ENCODE assay signal across 17 cellular contexts in the genomic region with DNA sequence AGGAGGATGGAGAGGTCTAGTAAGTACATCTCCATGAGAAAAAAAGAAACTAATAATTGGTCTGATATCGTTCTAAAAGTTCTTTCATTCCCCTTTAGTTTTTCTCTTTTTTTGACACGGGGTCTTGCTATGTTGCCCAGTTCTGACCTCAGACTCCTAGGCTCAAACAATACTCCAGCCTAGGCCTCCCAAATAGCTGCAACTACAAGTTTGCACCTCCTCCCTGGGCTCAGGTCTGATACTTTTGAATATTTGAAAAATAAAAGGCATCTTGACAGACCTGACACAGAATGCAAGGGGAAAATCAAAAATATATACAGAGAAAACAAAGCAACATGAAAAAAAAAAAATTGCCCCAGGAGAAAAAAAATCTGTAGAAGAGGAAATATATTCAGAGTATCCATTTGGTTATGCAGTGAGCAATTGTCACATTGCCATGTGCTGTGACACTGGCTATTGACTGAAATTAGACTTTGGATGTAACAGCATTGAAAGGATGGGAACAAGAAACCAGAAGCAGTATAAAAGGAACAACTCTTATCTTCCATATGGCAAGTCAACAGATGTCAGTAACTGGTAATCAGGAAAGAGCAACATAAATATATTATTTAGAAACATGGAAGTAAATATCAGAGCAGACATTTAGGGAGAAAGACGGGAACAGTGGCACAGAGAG.
A peak's percentile ranks its signal among the peaks of the same experiment; 100 is the strongest.
DNase-seq lines count a peak whose midpoint lies in the region; ATAC-seq and TF ChIP-seq lines count a peak whose summit lies in the region.
"Had no signal": no experiment of that assay in that cellular context is flagged by ENCODE, and none has a peak within 500 bp of the region (broad histone marks: within the 10 kb centered on the region; RNA-seq: fewer than 3 reads in every experiment).

No MANE protein-coding gene starts in this region.

- BruUV-seq in Calu3 (replicated peaks; lab: Mats Ljungman, UMichigan): no TSS peak

- DNase-seq in Calu3 (no peak), mesothelial cell of epicardium (ENCODE audit: low spot score in 2 of 2, unreplicated experiment in 2 of 2) (no peak), DMS53 treated with DMSO at 0.1 percent for 48 hours (lab: John Stamatoyannopoulos, UW; ENCODE audit: unreplicated experiment) (no peak)
- DNase-seq in activated CD4-positive, CD25-positive, alpha-beta regulatory T cell (lab: John Stamatoyannopoulos, UW): no peak
- DNase-seq: CD4-positive, CD25-positive, alpha-beta regulatory T cell; COR-L47; DMS153; GOT3; NCI-H1105 treated with DMSO at 0.1 percent for 48 hours; NCI-H526; Right ventricle myocardium superior; T-helper 1 cell had no signal

- no peaks in the 10 kb centered on the region for H3K36me3 Mint-ChIP-seq in Calu3 (ENCODE audit: insufficient read depth, unreplicated experiment)
- peaks cover 3% of the 10 kb centered on the region for H3K36me3 Mint-ChIP-seq in mesothelial cell of epicardium
- H3K36me3 Mint-ChIP-seq: CD4-positive, CD25-positive, alpha-beta regulatory T cell had no signal

- H3K27me3 ChIP-seq in ACC112 (ENCODE audit: insufficient read depth, low read length): no peaks in the 10 kb centered on the region

- H3K27me3 Mint-ChIP-seq in Calu3 (ENCODE audit: unreplicated experiment) (no peaks in the 10 kb centered on the region), mesothelial cell of epicardium (ENCODE audit: low read depth) (no peaks in the 10 kb centered on the region)
- H3K27me3 Mint-ChIP-seq: B cell; CD4-positive, CD25-positive, alpha-beta regulatory T cell had no signal

- H3K4me3 Mint-ChIP-seq in Calu3 (ENCODE audit: low read depth, unreplicated experiment): peak overlapping the region; percentile 21
- H3K4me3 Mint-ChIP-seq in mesothelial cell of epicardium: no peak overlapping the region
- H3K4me3 Mint-ChIP-seq: B cell; CD4-positive, CD25-positive, alpha-beta regulatory T cell had no signal

- no peak overlapping the region for H3K4me3 ChIP-seq in ACC112 (ENCODE audit: low read depth, low read length)
- H3K4me3 ChIP-seq: GM12878 had no signal

- TF ChIP-seq CTCF in Calu3 (IDR thresholded peaks at IDR 0.05; ENCODE audit: unreplicated experiment) (no peak), VCaP (conservative IDR thresholded peaks at IDR 0.05) (no peak), mesothelial cell of epicardium (IDR thresholded peaks at IDR 0.05; ENCODE audit: unreplicated experiment) (no peak)

- intact Hi-C loops in Calu3 (cut with micrococcal nuclease; ENCODE audit: unreplicated experiment): loop anchor here (5.0 kb wide), 1 partner anchor 231 kb away; no protein-coding TSS in a partner anchor

- no peak overlapping the region for H2AFZ ChIP-seq in ACC112 (ENCODE audit: low read length, unreplicated experiment)

- H3K79me2 ChIP-seq in ACC112 (ENCODE audit: control insufficient read depth, insufficient read depth, low read length, unreplicated experiment): no peaks in the 10 kb centered on the region

- H3K4me1 Mint-ChIP-seq in Calu3 (ENCODE audit: low read depth, unreplicated experiment) (peaks cover 60% of the 10 kb centered on the region), mesothelial cell of epicardium (peaks cover 26% of the 10 kb centered on the region)
- H3K4me1 Mint-ChIP-seq: B cell; CD4-positive, CD25-positive, alpha-beta regulatory T cell had no signal

- peaks cover 29% of the 10 kb centered on the region for H3K4me1 ChIP-seq in ACC112 (ENCODE audit: control insufficient read depth, insufficient read depth, low read length, unreplicated experiment)

- no peaks in the 10 kb centered on the region for H3K36me3 ChIP-seq in ACC112 (ENCODE audit: insufficient read depth, low read length)

- no peak for ATAC-seq in GM18858 (IDR thresholded peaks at IDR 0.05; ENCODE audit: unreplicated experiment)

- CTCF ChIA-PET in Calu3 (lab: Charles Lee): no interaction called here

- peak overlapping the region; percentile 2; the same call in 1 of the 2 replicates for H3K27ac ChIP-seq in ACC112 (ENCODE audit: low read depth, low read length)
- H3K27ac ChIP-seq in VCaP: 0 out of 2 replicates have a peak overlapping the region, but pooled peaks have one; percentile 0

- H3K9me3 Mint-ChIP-seq in Calu3 (ENCODE audit: low read depth, unreplicated experiment) (no peaks in the 10 kb centered on the region), mesothelial cell of epicardium (no peaks in the 10 kb centered on the region)
- H3K9me3 Mint-ChIP-seq: CD4-positive, CD25-positive, alpha-beta regulatory T cell had no signal

- peak overlapping the region; percentile 5 for H3K27ac Mint-ChIP-seq in Calu3 (ENCODE audit: unreplicated experiment)
- peak overlapping the region; percentile 32 for H3K27ac Mint-ChIP-seq in mesothelial cell of epicardium
- H3K27ac Mint-ChIP-seq: B cell; CD4-positive, CD25-positive, alpha-beta regulatory T cell had no signal
